Comparison of ENCODE assay signal across 15 cellular contexts in the genomic region with DNA sequence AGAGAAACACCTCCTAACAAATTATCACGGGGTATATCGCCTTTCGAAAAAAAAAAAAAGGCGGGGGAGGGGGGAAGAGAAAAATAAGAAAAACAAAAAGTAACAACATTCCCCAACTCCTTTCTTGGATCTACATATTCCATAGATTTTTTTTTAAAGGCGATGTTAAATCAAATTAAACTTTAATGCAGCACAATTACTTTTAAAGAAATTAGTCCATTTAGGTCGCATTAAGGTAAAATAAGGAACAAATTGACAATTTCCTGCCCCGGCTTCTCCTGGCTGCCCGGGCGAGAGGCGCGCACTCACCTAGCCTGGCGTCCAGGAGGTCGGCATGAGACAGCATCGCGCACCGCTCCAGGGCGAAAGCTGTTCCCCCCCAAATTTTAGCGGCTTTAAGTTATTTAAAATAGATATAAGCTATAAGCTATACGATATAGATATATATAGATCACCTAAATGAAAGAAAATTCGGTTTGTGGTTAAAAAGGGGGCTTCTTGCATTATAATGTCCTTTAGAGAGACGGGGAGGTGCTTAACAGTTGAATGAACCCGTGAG. TPM values are rescaled to one million over a fixed set of nuclear protein-coding genes. Genes with fewer than 3 reads are reported as not detected.
DNase-seq lines count a peak whose midpoint lies in the region; ATAC-seq and TF ChIP-seq lines count a peak whose summit lies in the region.
"Had no signal": no experiment of that assay in that cellular context is flagged by ENCODE, and none has a peak within 500 bp of the region (broad histone marks: within the 10 kb centered on the region; RNA-seq: fewer than 3 reads in every experiment).

Gene OTP, minus strand, starts transcription at position 510 of the 559 bp plus-strand sequence. Its CDS starts 164 bp downstream, at position 346.

- peaks cover 12% of the 10 kb centered on the region for H3K9me3 Mint-ChIP-seq in activated T-cell treated with anti-CD3 and anti-CD28 coated beads, Interleukin-2, amount 50 U/mL, for 4 hours
- no peaks in the 10 kb centered on the region for H3K9me3 Mint-ChIP-seq in WTC11
- H3K9me3 Mint-ChIP-seq in stimulated activated memory B cell treated with anti-CD40 and anti-IgM and Interleukin-4, amounts not matched to agents 10 μg/mL and 1 μg/mL and 100 μg/mL, for 72 hours, result peaks cover 2% of the 10 kb centered on the region

- TF ChIP-seq CTCF in WTC11 (IDR thresholded peaks at IDR 0.05), result no peak

- no peaks in the 10 kb centered on the region for H3K9me2 ChIP-seq in Karpas-422 (replicated peaks; ENCODE audit: insufficient read depth, low read length)

- H3K36me3 Mint-ChIP-seq in activated T-cell treated with anti-CD3 and anti-CD28 coated beads, Interleukin-2, amount 50 U/mL, for 4 hours (ENCODE audit: insufficient read depth), result no peaks in the 10 kb centered on the region
- H3K36me3 Mint-ChIP-seq in WTC11, result no peaks in the 10 kb centered on the region
- H3K36me3 Mint-ChIP-seq in stimulated activated memory B cell treated with anti-CD40 and anti-IgM and Interleukin-4, amounts not matched to agents 10 μg/mL and 1 μg/mL and 100 μg/mL, for 72 hours, result no peaks in the 10 kb centered on the region

- H3K4me1 ChIP-seq in iPS DF 6.9 (ENCODE audit: control insufficient read depth, insufficient read depth, low read length), result peaks cover 12% of the 10 kb centered on the region
- H3K4me1 ChIP-seq in Karpas-422 (ENCODE audit: low read length), result no peaks in the 10 kb centered on the region

- peaks cover 12% of the 10 kb centered on the region for H3K4me1 Mint-ChIP-seq in activated T-cell treated with anti-CD3 and anti-CD28 coated beads, Interleukin-2, amount 50 U/mL, for 4 hours (ENCODE audit: low read depth)
- peaks cover 56% of the 10 kb centered on the region for H3K4me1 Mint-ChIP-seq in WTC11
- H3K4me1 Mint-ChIP-seq in stimulated activated memory B cell treated with anti-CD40 and anti-IgM and Interleukin-4, amounts not matched to agents 10 μg/mL and 1 μg/mL and 100 μg/mL, for 72 hours, result peaks cover 6% of the 10 kb centered on the region

- H3K27me3 ChIP-seq in iPS DF 6.9 (ENCODE audit: control insufficient read depth, insufficient read depth, low read length) (peaks cover 73% of the 10 kb centered on the region), Karpas-422 (ENCODE audit: low read length) (no peaks in the 10 kb centered on the region)

- no peak within 1 kb of the TSS for H3K4me2 ChIP-seq in Karpas-422 (ENCODE audit: low read depth, low read length, poor library complexity, severe bottlenecking)

- CTCF ChIA-PET in WTC11 (lab: Charles Lee), result interaction anchor here (0.7 to 1.5 kb wide), 8 partner anchors 10 to 215 kb away, joined by 3 to 5 read pairs (median 4); no protein-coding TSS in a partner anchor

- no peak within 1 kb of the TSS for H3K9ac ChIP-seq in Karpas-422 (ENCODE audit: low read length)

- POLR2A ChIA-PET in WTC11 (lab: Charles Lee), result interaction anchor here (1.0 kb wide), 1 partner anchor 8 kb away, joined by 3 read pairs; no protein-coding TSS in a partner anchor

- H3K27ac Mint-ChIP-seq in WTC11, result no peak within 1 kb of the TSS
- H3K27ac Mint-ChIP-seq in stimulated activated memory B cell treated with anti-CD40 and anti-IgM and Interleukin-4, amounts not matched to agents 10 μg/mL and 1 μg/mL and 100 μg/mL, for 72 hours, result peak within 1 kb of the TSS; percentile 9

- no peak for DNase-seq in activated T-cell treated with anti-CD3 and anti-CD28 coated beads, Interleukin-2, amount 50 U/mL, for 4 hours
- no peak for DNase-seq in activated T-cell treated with anti-CD3 and anti-CD28 coated beads, Interleukin-2, amount 50 U/mL, for 48 hours
- peak; percentile 43 for DNase-seq in WTC11 (ENCODE audit: low spot score)
- no peak for DNase-seq in iPS DF 6.9 (ENCODE audit: low read depth, low spot score)
- DNase-seq in Karpas-422, result no peak
- no peak for DNase-seq in foreskin melanocyte
- DNase-seq: AML-193, EL, NCI-H1105, NCI-H226, T-helper 9 cell had no signal

- no peak within 1 kb of the TSS for H2AFZ ChIP-seq in Karpas-422 (ENCODE audit: low read length)

- no peaks in the 10 kb centered on the region for H3K79me2 ChIP-seq in Karpas-422 (ENCODE audit: low read length)

- H3K27me3 Mint-ChIP-seq in activated T-cell treated with anti-CD3 and anti-CD28 coated beads, Interleukin-2, amount 50 U/mL, for 4 hours (ENCODE audit: low read depth), result peaks cover 76% of the 10 kb centered on the region
- H3K27me3 Mint-ChIP-seq in WTC11 (ENCODE audit: low read depth), result peaks cover 100% of the 10 kb centered on the region
- H3K27me3 Mint-ChIP-seq in stimulated activated memory B cell treated with anti-CD40 and anti-IgM and Interleukin-4, amounts not matched to agents 10 μg/mL and 1 μg/mL and 100 μg/mL, for 72 hours, result peaks cover 74% of the 10 kb centered on the region

- no peak within 1 kb of the TSS for H3K27ac ChIP-seq in iPS DF 6.9 (ENCODE audit: low read length)
- H3K27ac ChIP-seq in Karpas-422 (ENCODE audit: low read length), result no peak within 1 kb of the TSS

- no peak for ATAC-seq in activated T-cell treated with anti-CD3 and anti-CD28 coated beads, Interleukin-2, amount 50 U/mL, for 4 hours
- ATAC-seq in WTC11 (peak; percentile 5), HG02571 (IDR thresholded peaks at IDR 0.05; ENCODE audit: unreplicated experiment) (no peak)
- no peak for ATAC-seq in stimulated activated memory B cell treated with anti-CD40 and anti-IgM and Interleukin-4, amounts not matched to agents 10 μg/mL and 1 μg/mL and 100 μg/mL, for 72 hours
- ATAC-seq: Panc1 had no signal

- H3K36me3 ChIP-seq in iPS DF 6.9 (ENCODE audit: control insufficient read depth, insufficient read depth, low read length), result no peaks in the 10 kb centered on the region
- no peaks in the 10 kb centered on the region for H3K36me3 ChIP-seq in Karpas-422 (ENCODE audit: insufficient read depth, low read length)

- H3K4me3 Mint-ChIP-seq in activated T-cell treated with anti-CD3 and anti-CD28 coated beads, Interleukin-2, amount 50 U/mL, for 4 hours, result peak within 1 kb of the TSS; percentile 42
- peak within 1 kb of the TSS; percentile 59 for H3K4me3 Mint-ChIP-seq in WTC11
- peak within 1 kb of the TSS; percentile 11 for H3K4me3 Mint-ChIP-seq in stimulated activated memory B cell treated with anti-CD40 and anti-IgM and Interleukin-4, amounts not matched to agents 10 μg/mL and 1 μg/mL and 100 μg/mL, for 72 hours

- no peaks in the 10 kb centered on the region for H3K9me3 ChIP-seq in iPS DF 6.9 (ENCODE audit: control insufficient read depth, insufficient read depth, low read length)
- no peaks in the 10 kb centered on the region for H3K9me3 ChIP-seq in Karpas-422 (ENCODE audit: low read length)

- no CpG with 5 or more reads among the region's 22 CpGs for WGBS in iPS DF 6.9 (ENCODE audit: insufficient coverage, insufficient read length)

- H3K4me3 ChIP-seq in iPS DF 6.9 (ENCODE audit: low read length) (peak within 1 kb of the TSS; percentile 19; the same call in 1 of the 2 replicates), Karpas-422 (ENCODE audit: low read length) (no peak within 1 kb of the TSS)

- H4K20me1 ChIP-seq in Karpas-422 (ENCODE audit: insufficient read depth, low read depth, low read length), result no peaks in the 10 kb centered on the region

TF ChIP-seq in WTC11, 78 proteins besides CTCF, POLR2A, EP300 and RAD21 (continues in another document):
- TF ChIP-seq ATF1 (CRISPR knock-in tag; IDR thresholded peaks at IDR 0.05) (no peak), SMAD3 (CRISPR knock-in tag; IDR thresholded peaks at IDR 0.05; ENCODE audit: borderline replicate concordance) (no peak), JUN (CRISPR knock-in tag; IDR thresholded peaks at IDR 0.05) (no peak), SOX15 (CRISPR knock-in tag; IDR thresholded peaks at IDR 0.05) (no peak), NFYB (CRISPR knock-in tag; conservative IDR thresholded peaks at IDR 0.05; ENCODE audit: low read depth) (no peak)
- TF ChIP-seq, protein P1, sequence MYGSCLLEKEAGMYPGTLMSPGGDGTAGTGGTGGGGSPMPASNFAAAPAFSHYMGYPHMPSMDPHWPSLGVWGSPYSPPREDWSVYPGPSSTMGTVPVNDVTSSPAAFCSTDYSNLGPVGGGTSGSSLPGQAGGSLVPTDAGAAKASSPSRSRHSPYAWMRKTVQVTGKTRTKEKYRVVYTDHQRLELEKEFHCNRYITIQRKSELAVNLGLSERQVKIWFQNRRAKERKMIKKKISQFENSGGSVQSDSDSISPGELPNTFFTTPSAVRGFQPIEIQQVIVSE (CRISPR knock-in tag; IDR thresholded peaks at IDR 0.05; ENCODE audit: borderline replicate concordance), result no peak
- TF ChIP-seq, protein P2, sequence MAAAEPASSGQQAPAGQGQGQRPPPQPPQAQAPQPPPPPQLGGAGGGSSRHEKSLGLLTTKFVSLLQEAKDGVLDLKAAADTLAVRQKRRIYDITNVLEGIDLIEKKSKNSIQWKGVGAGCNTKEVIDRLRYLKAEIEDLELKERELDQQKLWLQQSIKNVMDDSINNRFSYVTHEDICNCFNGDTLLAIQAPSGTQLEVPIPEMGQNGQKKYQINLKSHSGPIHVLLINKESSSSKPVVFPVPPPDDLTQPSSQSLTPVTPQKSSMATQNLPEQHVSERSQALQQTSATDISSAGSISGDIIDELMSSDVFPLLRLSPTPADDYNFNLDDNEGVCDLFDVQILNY (CRISPR knock-in tag; IDR thresholded peaks at IDR 0.05), result no peak
- TF ChIP-seq, protein P3, sequence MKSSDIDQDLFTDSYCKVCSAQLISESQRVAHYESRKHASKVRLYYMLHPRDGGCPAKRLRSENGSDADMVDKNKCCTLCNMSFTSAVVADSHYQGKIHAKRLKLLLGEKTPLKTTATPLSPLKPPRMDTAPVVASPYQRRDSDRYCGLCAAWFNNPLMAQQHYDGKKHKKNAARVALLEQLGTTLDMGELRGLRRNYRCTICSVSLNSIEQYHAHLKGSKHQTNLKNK (CRISPR knock-in tag; IDR thresholded peaks at IDR 0.05), result no peak
- TF ChIP-seq, protein P4, sequence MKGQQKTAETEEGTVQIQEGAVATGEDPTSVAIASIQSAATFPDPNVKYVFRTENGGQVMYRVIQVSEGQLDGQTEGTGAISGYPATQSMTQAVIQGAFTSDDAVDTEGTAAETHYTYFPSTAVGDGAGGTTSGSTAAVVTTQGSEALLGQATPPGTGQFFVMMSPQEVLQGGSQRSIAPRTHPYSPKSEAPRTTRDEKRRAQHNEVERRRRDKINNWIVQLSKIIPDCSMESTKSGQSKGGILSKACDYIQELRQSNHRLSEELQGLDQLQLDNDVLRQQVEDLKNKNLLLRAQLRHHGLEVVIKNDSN (CRISPR knock-in tag; IDR thresholded peaks at IDR 0.05), result no peak
- TF ChIP-seq, protein P5, sequence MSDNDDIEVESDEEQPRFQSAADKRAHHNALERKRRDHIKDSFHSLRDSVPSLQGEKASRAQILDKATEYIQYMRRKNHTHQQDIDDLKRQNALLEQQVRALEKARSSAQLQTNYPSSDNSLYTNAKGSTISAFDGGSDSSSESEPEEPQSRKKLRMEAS (CRISPR knock-in tag; IDR thresholded peaks at IDR 0.05), result no peak

RNA-seq across cellular contexts. Expression of gene OTP, which starts in this region (rescaled TPM):
- not detected for total RNA-seq in activated T-cell treated with anti-CD3 and anti-CD28 coated beads, Interleukin-2, amount 50 U/mL, for 4 hours
- not detected in 3 replicates for total RNA-seq in WTC11 (2021)
- not detected in 2 replicates for total RNA-seq in Karpas-422 (2014; rRNA removed; shearing (Covaris generic); ENCODE audit: low replicate concordance)
- total RNA-seq: liver had no signal

Comparison
In these comparisons a context has a peak if more than half of its experiments do, and no peak if none do; other contexts are left out.
1. Peak in DNase-seq and ATAC-seq in WTC11; RNA of the gene not detected or under 1 TPM.